ENCODE assay signal across 8 cellular contexts in genomic region chr2:74148457-74149248, GRCh38. TPM values are rescaled to one million over a fixed set of nuclear protein-coding genes. Genes with fewer than 3 reads are reported as not detected.
DNase-seq lines count a peak whose midpoint lies in the region; ATAC-seq and TF ChIP-seq lines count a peak whose summit lies in the region.

No MANE protein-coding gene starts in this region.

- H3K4me3 ChIP-seq in BLaER1 (peak overlapping the region; percentile 85), colonic mucosa (peak overlapping the region; percentile 75), neuron (ENCODE audit: low read length) (peak overlapping the region; percentile 94)
- H3K4me3 ChIP-seq in Jurkat, Clone E6-1 (ENCODE audit: low read length): peak overlapping the region; percentile 92

- no peak for DNase-seq in Jurkat, Clone E6-1 (ENCODE audit: low read depth, low spot score)
- DNase-seq in colonic mucosa (no peak), NCI-H524 treated with DMSO at 0.1 percent for 48 hours (lab: John Stamatoyannopoulos, UW) (no peak)
- no peak for DNase-seq in central memory CD4-positive, alpha-beta T cell

- H4K20me1 ChIP-seq in BLaER1: peaks cover 21% of the 10 kb centered on the region; the same call in 1 of the 2 replicates

- H3K27me3 ChIP-seq in BLaER1 (no peaks in the 10 kb centered on the region), colonic mucosa (no peaks in the 10 kb centered on the region), neuron (ENCODE audit: insufficient read depth, low read length) (no peaks in the 10 kb centered on the region)

- intact Hi-C loops in colonic mucosa (cut with DNase I): loop anchor here (10.0 kb wide), 1 partner anchor 324 kb away; the partner anchor contains the start of gene STAMBP

- TF ChIP-seq CTCF in colonic mucosa (IDR thresholded peaks at IDR 0.05): no peak

- H2AFZ ChIP-seq in neuron (ENCODE audit: low read depth, low read length): peak overlapping the region; percentile 67

- peak overlapping the region; percentile 93 for H3K4me2 ChIP-seq in BLaER1

- ATAC-seq in HG03571 (IDR thresholded peaks at IDR 0.05; ENCODE audit: unreplicated experiment) (no peak), GM21447 (IDR thresholded peaks at IDR 0.05; ENCODE audit: unreplicated experiment) (no peak)

- H3K9me3 ChIP-seq in BLaER1 (no peaks in the 10 kb centered on the region), colonic mucosa (no peaks in the 10 kb centered on the region), neuron (ENCODE audit: low read length) (no peaks in the 10 kb centered on the region)

- peak overlapping the region; percentile 81 for H3K27ac ChIP-seq in BLaER1
- no peak overlapping the region for H3K27ac ChIP-seq in colonic mucosa

- peaks cover 23% of the 10 kb centered on the region for H3K4me1 ChIP-seq in BLaER1
- H3K4me1 ChIP-seq in colonic mucosa: peaks cover 6% of the 10 kb centered on the region
- H3K4me1 ChIP-seq in neuron (ENCODE audit: insufficient read depth, low read length): peaks cover 15% of the 10 kb centered on the region

- H3K36me3 ChIP-seq in BLaER1 (peaks cover 43% of the 10 kb centered on the region), colonic mucosa (no peaks in the 10 kb centered on the region), neuron (ENCODE audit: insufficient read depth, low read length) (peaks cover 16% of the 10 kb centered on the region)

- H3K9ac ChIP-seq in BLaER1 (peak overlapping the region; percentile 86), colonic mucosa (ENCODE audit: low read depth in 2 of 2, low read length in 2 of 2) (peak overlapping the region; percentile 46 to 59)

RNA-seq across cellular contexts. Expression of gene BOLA3, which starts 0.9 kb away (rescaled TPM):
- 94.3 TPM for polyA plus RNA-seq in Jurkat, Clone E6-1 (2012; ENCODE audit: insufficient read depth, insufficient read length)
- 10 to 100 TPM; 44.8 to 95.1 TPM for total RNA-seq in colonic mucosa

RNA-seq across cellular contexts. Expression of gene MOB1A, which starts 30.0 kb away (rescaled TPM):
- 73.1 TPM for polyA plus RNA-seq in Jurkat, Clone E6-1 (2012; ENCODE audit: insufficient read depth, insufficient read length)
- total RNA-seq in colonic mucosa: 100 to 1,000 TPM; 124 to 160 TPM

RNA-seq across cellular contexts. Expression of gene MTHFD2, which starts 49.8 kb away (rescaled TPM):
- polyA plus RNA-seq in Jurkat, Clone E6-1 (2012; ENCODE audit: insufficient read depth, insufficient read length): 311 TPM
- total RNA-seq in colonic mucosa: 10 to 100 TPM; 44.9 to 89.2 TPM
